Comparison of ENCODE assay signal across 8 cellular contexts in genomic region chr5:50667079-50667652, GRCh38. TPM values are rescaled to one million over a fixed set of nuclear protein-coding genes. Genes with fewer than 3 reads are reported as not detected.
DNase-seq lines count a peak whose midpoint lies in the region; ATAC-seq and TF ChIP-seq lines count a peak whose summit lies in the region.

No MANE protein-coding gene starts in this region.

- 3% methylated on average over 13 of the region's 43 CpGs for WGBS in esophagus muscularis mucosa

- H3K9me3 ChIP-seq in HCT116 (ENCODE audit: control insufficient read depth in 1 of 2, insufficient read depth in 1 of 2, low read depth in 1 of 2, low read length in 2 of 2) (no peaks in the 10 kb centered on the region), MG63 (no peaks in the 10 kb centered on the region), esophagus muscularis mucosa (no peaks in the 10 kb centered on the region)

- H3K27ac Mint-ChIP-seq in activated CD4-positive, alpha-beta T cell treated with anti-CD3 and anti-CD28 coated beads, Interleukin-2, amount 10 ng/mL, durations not matched to agents 24 days and 14 days = peak overlapping the region; percentile 100
- H3K27ac Mint-ChIP-seq in naive B cell (peak overlapping the region; percentile 98 to 100 (median 100)), type B pancreatic cell (peak overlapping the region; percentile 99)

- no peaks in the 10 kb centered on the region for H3K36me3 ChIP-seq in HCT116 (ENCODE audit: control insufficient read depth in 1 of 2, insufficient read depth in 2 of 2, low read length in 2 of 2)
- H3K36me3 ChIP-seq in MG63 = no peaks in the 10 kb centered on the region
- H3K36me3 ChIP-seq in esophagus muscularis mucosa = no peaks in the 10 kb centered on the region

- intact Hi-C loops in HCT116 (cut with micrococcal nuclease) (no loop called here), esophagus muscularis mucosa (cut with DNase I) (no loop called here)
- intact Hi-C loops in activated CD4-positive, alpha-beta T cell treated with anti-CD3 and anti-CD28 coated beads, Interleukin-2, amount 10 ng/mL, durations not matched to agents 24 days and 14 days (cut with micrococcal nuclease) = loop anchor here (5.0 to 10.0 kb wide), 2 partner anchors 75 to 162 kb away; no protein-coding TSS in a partner anchor

- H3K4me1 Mint-ChIP-seq in activated CD4-positive, alpha-beta T cell treated with anti-CD3 and anti-CD28 coated beads, Interleukin-2, amount 10 ng/mL, durations not matched to agents 24 days and 14 days = peaks cover 42% of the 10 kb centered on the region
- peaks cover 31 to 51% (median 46%) of the 10 kb centered on the region in 3 donors for H3K4me1 Mint-ChIP-seq in naive B cell
- peaks cover 12% of the 10 kb centered on the region for H3K4me1 Mint-ChIP-seq in type B pancreatic cell (ENCODE audit: unreplicated experiment)

- peak overlapping the region; percentile 80 for H3K9ac ChIP-seq in HCT116 (ENCODE audit: low read length)

- no peak for TF ChIP-seq EP300 in esophagus muscularis mucosa (IDR thresholded peaks at IDR 0.05)

- peak overlapping the region; percentile 83 for H2AFZ ChIP-seq in HCT116 (ENCODE audit: low read depth, low read length, poor library complexity, severe bottlenecking)

- H3K4me1 ChIP-seq in HCT116 (ENCODE audit: control insufficient read depth in 1 of 2, insufficient read depth in 2 of 2, low read length in 2 of 2) = peaks cover 0 to 16% of the 10 kb centered on the region in 2 experiments; a peak in 2 of 4 replicates
- H3K4me1 ChIP-seq in esophagus muscularis mucosa = peaks cover 0 to 26% (median 15%) of the 10 kb centered on the region in 4 donors

- TF ChIP-seq POLR2A in HCT116 (IDR thresholded peaks at IDR 0.05; ENCODE audit: borderline replicate concordance, extremely low read depth, insufficient read depth, insufficient read length) (no peak), esophagus muscularis mucosa (IDR thresholded peaks at IDR 0.05; ENCODE audit: low read depth) (no peak)

- H3K36me3 Mint-ChIP-seq in activated CD4-positive, alpha-beta T cell treated with anti-CD3 and anti-CD28 coated beads, Interleukin-2, amount 10 ng/mL, durations not matched to agents 24 days and 14 days (ENCODE audit: low read depth) = peaks cover 12% of the 10 kb centered on the region
- H3K36me3 Mint-ChIP-seq in naive B cell (no peaks in the 10 kb centered on the region), type B pancreatic cell (no peaks in the 10 kb centered on the region)

- peak; percentile 69 for ATAC-seq in HCT116
- peak; percentile 32 to 46 for ATAC-seq in naive B cell (ENCODE audit: low read depth in 2 of 2)

- TSS peak; percentile 74 for BruUV-seq in HCT116 (replicated peaks; lab: Mats Ljungman, UMichigan)

- H3K27me3 ChIP-seq in HCT116 (ENCODE audit: insufficient read depth, low read length) (no peaks in the 10 kb centered on the region), MG63 (no peaks in the 10 kb centered on the region), esophagus muscularis mucosa (no peaks in the 10 kb centered on the region)

- RAD21 ChIA-PET in HCT116 (lab: Charles Lee; ENCODE audit: low non-redundant PET in 1 of 2, low total read pairs in 2 of 2, uncharacterized antibody in 2 of 2, unreplicated experiment in 2 of 2) = no interaction called here

- no peak for TF ChIP-seq CTCF in HCT116 (IDR thresholded peaks at IDR 0.05 in 2 of 3, conservative IDR thresholded peaks at IDR 0.05 in 1 of 3; ENCODE audit: borderline replicate concordance in 1 of 3, insufficient read depth in 1 of 3, low read depth in 2 of 3, low read length in 2 of 3)
- TF ChIP-seq CTCF in esophagus muscularis mucosa (IDR thresholded peaks at IDR 0.05) = no peak
- TF ChIP-seq CTCF in type B pancreatic cell (conservative IDR thresholded peaks at IDR 0.05) = no peak

- no peaks in the 10 kb centered on the region for H3K9me2 ChIP-seq in HCT116 (ENCODE audit: insufficient read depth)

- POLR2A ChIA-PET in HCT116 (lab: Charles Lee) = interaction anchor here (1.3 kb wide), 1 partner anchor 9 kb away, joined by 3 read pairs; no protein-coding TSS in a partner anchor

- H3K27me3 Mint-ChIP-seq in activated CD4-positive, alpha-beta T cell treated with anti-CD3 and anti-CD28 coated beads, Interleukin-2, amount 10 ng/mL, durations not matched to agents 24 days and 14 days = no peaks in the 10 kb centered on the region
- no peaks in the 10 kb centered on the region for H3K27me3 Mint-ChIP-seq in naive B cell
- H3K27me3 Mint-ChIP-seq in type B pancreatic cell = peaks cover 10% of the 10 kb centered on the region

- no peaks in the 10 kb centered on the region for H4K20me1 ChIP-seq in HCT116 (ENCODE audit: insufficient read depth)

- CTCF ChIA-PET in HCT116 (lab: Charles Lee) = no interaction called here

- H3K79me2 ChIP-seq in HCT116 (ENCODE audit: insufficient read depth, low read length) = peaks cover 15% of the 10 kb centered on the region

- DNase-seq in NCI-H1092 treated with DMSO at 0.1 percent for 48 hours (lab: John Stamatoyannopoulos, UW) = peak; percentile 50
- DNase-seq in NCI-H1092 (lab: John Stamatoyannopoulos, UW) = no peak
- no peak for DNase-seq in HCT116 (ENCODE audit: low read depth, low spot score)
- peak; percentile 56 for DNase-seq in MG63
- DNase-seq in activated CD4-positive, alpha-beta T cell treated with anti-CD3 and anti-CD28 coated beads, Interleukin-2, amount 10 ng/mL, durations not matched to agents 24 days and 14 days = no peak
- DNase-seq in esophagus muscularis mucosa (ENCODE audit: extremely low spot score) = no peak
- no peak for DNase-seq in naive B cell
- peak; percentile 79 for DNase-seq in type B pancreatic cell (ENCODE audit: extremely low spot score, unreplicated experiment)

- H3K27ac ChIP-seq in HCT116 (ENCODE audit: low read depth, low read length) = peak overlapping the region; percentile 82
- peak overlapping the region; percentile 72 to 87 (median 81) for H3K27ac ChIP-seq in esophagus muscularis mucosa (replicated peaks in 1 of 4)

- peak overlapping the region; percentile 79 for H3K4me2 ChIP-seq in HCT116 (ENCODE audit: low read length)

- H3K4me3 Mint-ChIP-seq in activated CD4-positive, alpha-beta T cell treated with anti-CD3 and anti-CD28 coated beads, Interleukin-2, amount 10 ng/mL, durations not matched to agents 24 days and 14 days = peak overlapping the region; percentile 99
- peak overlapping the region; percentile 94 to 100 (median 97) for H3K4me3 Mint-ChIP-seq in naive B cell
- peak overlapping the region; percentile 100 for H3K4me3 Mint-ChIP-seq in type B pancreatic cell

- H3K4me3 ChIP-seq in HCT116 (replicated peaks in 1 of 2; ENCODE audit: low read depth in 1 of 2, low read length in 2 of 2) = peak overlapping the region; percentile 81 to 84
- peak overlapping the region; percentile 80 for H3K4me3 ChIP-seq in MG63
- peak overlapping the region; percentile 71 to 80 (median 76) for H3K4me3 ChIP-seq in esophagus muscularis mucosa

- H3K9me3 Mint-ChIP-seq in activated CD4-positive, alpha-beta T cell treated with anti-CD3 and anti-CD28 coated beads, Interleukin-2, amount 10 ng/mL, durations not matched to agents 24 days and 14 days = no peaks in the 10 kb centered on the region
- H3K9me3 Mint-ChIP-seq in naive B cell = no peaks in the 10 kb centered on the region
- H3K9me3 Mint-ChIP-seq in type B pancreatic cell = no peaks in the 10 kb centered on the region

- no peak for TF ChIP-seq RAD21 in HCT116 (IDR thresholded peaks at IDR 0.05; ENCODE audit: low read depth)

TF ChIP-seq in HCT116, 20 proteins besides CTCF, POLR2A, EP300 and RAD21:
- no peak for TF ChIP-seq FOSL1 (IDR thresholded peaks at IDR 0.05; ENCODE audit: low read depth)
- TF ChIP-seq CBX3 (IDR thresholded peaks at IDR 0.05; ENCODE audit: low read depth) = no peak
- no peak for TF ChIP-seq EGR1 (IDR thresholded peaks at IDR 0.05; ENCODE audit: low read depth)
- TF ChIP-seq SP1 (IDR thresholded peaks at IDR 0.05; ENCODE audit: low read depth) = no peak
- peak; percentile 44; the same call in 1 of the 2 replicates for TF ChIP-seq CEBPB (IDR thresholded peaks at IDR 0.05; ENCODE audit: low read depth)
- no peak for TF ChIP-seq SIN3A (IDR thresholded peaks at IDR 0.05; ENCODE audit: low read depth)

RNA-seq across cellular contexts. Expression of gene PARP8, which starts 0.7 kb away (rescaled TPM):
- total RNA-seq in HCT116 (2021; ENCODE audit: unreplicated experiment) (19.0 TPM), esophagus muscularis mucosa (10 to 100 TPM in 2 of 4 donors, 1 to 10 TPM in 2; 5.4 to 17.1 (median 9.7) TPM), type B pancreatic cell (ENCODE audit: low replicate concordance) (19.6 and 25.2 TPM in 2 replicates)
- polyA plus RNA-seq in HCT116 (2012) = 13.7 and 13.8 TPM in 2 replicates
- total RNA-seq in MG63 (2014; rRNA removed; shearing (Covaris generic); ENCODE audit: low replicate concordance) = 0.25 and 0.66 TPM in 2 replicates
- total RNA-seq in activated CD4-positive, alpha-beta T cell treated with anti-CD3 and anti-CD28 coated beads, Interleukin-2, amount 10 ng/mL, durations not matched to agents 24 days and 14 days = 20.9 and 22.5 TPM in 2 replicates
- polyA plus RNA-seq in naive B cell (ENCODE audit: low read depth in 6 of 6) = 10 to 100 TPM; 10.1 to 63.7 (median 46.9) TPM

Comparison
In these comparisons a context has a peak if more than half of its experiments do, and no peak if none do; other contexts are left out.
1. DNase-seq: peak in NCI-H1092 treated with DMSO at 0.1 percent for 48 hours (single experiment), MG63 (single experiment) and type B pancreatic cell (single experiment); none in NCI-H1092 (single experiment), HCT116 (single experiment), activated CD4-positive, alpha-beta T cell treated with anti-CD3 and anti-CD28 coated beads, Interleukin-2, amount 10 ng/mL, durations not matched to agents 24 days and 14 days (single experiment), esophagus muscularis mucosa (single experiment) and naive B cell (single experiment).
2. Peak in every context shown above with its lines, with median percentiles within 50 percentile points of each other: H3K4me3 ChIP-seq, H3K27ac Mint-ChIP-seq and H3K4me3 Mint-ChIP-seq.